6 cellular contexts compared by ENCODE assay signal in genomic region chr9:29976981-29977380, GRCh38.
"Had no signal": no experiment of that assay in that cellular context is flagged by ENCODE, and none has a peak within 500 bp of the region (broad histone marks: within the 10 kb centered on the region; RNA-seq: fewer than 3 reads in every experiment).

No MANE protein-coding gene starts in this region.

- ATAC-seq: K562 had no signal

- H3K27ac Mint-ChIP-seq: H9 had no signal

- H3K9me3 Mint-ChIP-seq: H9 had no signal

- H3K4me3 ChIP-seq: K562 had no signal

- DNase-seq: GOT3, H9, HCEC 1CT, IMR-90, KG1 had no signal

- H3K4me3 Mint-ChIP-seq: H9 had no signal
